1 cellular context compared by ENCODE assay signal in the genomic region with DNA sequence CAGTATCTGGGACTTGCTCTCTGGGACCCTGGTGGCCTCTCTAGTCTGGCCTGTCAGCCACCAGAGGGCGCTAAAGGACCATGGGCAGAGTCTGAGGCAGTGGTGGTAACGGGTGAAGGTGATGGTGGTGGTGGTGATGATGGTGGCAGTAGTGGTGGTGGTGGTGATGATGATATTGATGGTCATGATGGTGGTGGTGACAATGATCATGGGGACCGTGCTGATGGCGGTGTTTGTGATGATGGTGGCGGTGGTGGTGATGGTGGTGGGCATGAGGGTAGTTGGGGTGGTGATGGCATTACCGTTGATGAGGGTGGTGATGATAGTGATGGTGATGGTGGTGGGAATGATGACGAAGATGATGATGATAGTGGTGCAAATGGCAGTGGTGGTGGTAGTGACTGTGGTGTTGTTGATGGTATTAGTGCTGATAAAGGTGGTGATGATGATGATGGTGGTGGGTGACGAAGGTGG.
TF ChIP-seq lines count a peak whose summit lies in the region.

No MANE protein-coding gene starts in this region.

TF ChIP-seq in HEK293, 187 proteins besides CTCF, POLR2A, EP300 and RAD21 (continued from another document):
- TF ChIP-seq, protein P1, sequence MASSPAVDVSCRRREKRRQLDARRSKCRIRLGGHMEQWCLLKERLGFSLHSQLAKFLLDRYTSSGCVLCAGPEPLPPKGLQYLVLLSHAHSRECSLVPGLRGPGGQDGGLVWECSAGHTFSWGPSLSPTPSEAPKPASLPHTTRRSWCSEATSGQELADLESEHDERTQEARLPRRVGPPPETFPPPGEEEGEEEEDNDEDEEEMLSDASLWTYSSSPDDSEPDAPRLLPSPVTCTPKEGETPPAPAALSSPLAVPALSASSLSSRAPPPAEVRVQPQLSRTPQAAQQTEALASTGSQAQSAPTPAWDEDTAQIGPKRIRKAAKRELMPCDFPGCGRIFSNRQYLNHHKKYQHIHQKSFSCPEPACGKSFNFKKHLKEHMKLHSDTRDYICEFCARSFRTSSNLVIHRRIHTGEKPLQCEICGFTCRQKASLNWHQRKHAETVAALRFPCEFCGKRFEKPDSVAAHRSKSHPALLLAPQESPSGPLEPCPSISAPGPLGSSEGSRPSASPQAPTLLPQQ (tag by site-specific recombination; IDR thresholded peaks at IDR 0.05) = no peak
- TF ChIP-seq ZNF707 (tag by site-specific recombination; IDR thresholded peaks at IDR 0.05) = peak; percentile 40; the same call in 1 of the 2 replicates
- no peak for TF ChIP-seq WT1 (tag by site-specific recombination; IDR thresholded peaks at IDR 0.05)
- TF ChIP-seq, protein P2, sequence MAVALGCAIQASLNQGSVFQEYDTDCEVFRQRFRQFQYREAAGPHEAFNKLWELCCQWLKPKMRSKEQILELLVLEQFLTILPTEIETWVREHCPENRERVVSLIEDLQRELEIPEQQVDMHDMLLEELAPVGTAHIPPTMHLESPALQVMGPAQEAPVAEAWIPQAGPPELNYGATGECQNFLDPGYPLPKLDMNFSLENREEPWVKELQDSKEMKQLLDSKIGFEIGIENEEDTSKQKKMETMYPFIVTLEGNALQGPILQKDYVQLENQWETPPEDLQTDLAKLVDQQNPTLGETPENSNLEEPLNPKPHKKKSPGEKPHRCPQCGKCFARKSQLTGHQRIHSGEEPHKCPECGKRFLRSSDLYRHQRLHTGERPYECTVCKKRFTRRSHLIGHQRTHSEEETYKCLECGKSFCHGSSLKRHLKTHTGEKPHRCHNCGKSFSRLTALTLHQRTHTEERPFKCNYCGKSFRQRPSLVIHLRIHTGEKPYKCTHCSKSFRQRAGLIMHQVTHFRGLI (tag by site-specific recombination; IDR thresholded peaks at IDR 0.05) = no peak
- TF ChIP-seq ZBTB21 (tag by site-specific recombination; IDR thresholded peaks at IDR 0.05) = no peak
- TF ChIP-seq EGR2 (tag by site-specific recombination; IDR thresholded peaks at IDR 0.05; ENCODE audit: low read depth) = 0 out of 2 replicates have a peak, but pooled peaks have one; percentile 7
- peak; percentile 72 for TF ChIP-seq HIC1 (tag by site-specific recombination; IDR thresholded peaks at IDR 0.05)
- TF ChIP-seq PBX3 (CRISPR knock-in tag; IDR thresholded peaks at IDR 0.05) = no peak
- TF ChIP-seq, protein P3, sequence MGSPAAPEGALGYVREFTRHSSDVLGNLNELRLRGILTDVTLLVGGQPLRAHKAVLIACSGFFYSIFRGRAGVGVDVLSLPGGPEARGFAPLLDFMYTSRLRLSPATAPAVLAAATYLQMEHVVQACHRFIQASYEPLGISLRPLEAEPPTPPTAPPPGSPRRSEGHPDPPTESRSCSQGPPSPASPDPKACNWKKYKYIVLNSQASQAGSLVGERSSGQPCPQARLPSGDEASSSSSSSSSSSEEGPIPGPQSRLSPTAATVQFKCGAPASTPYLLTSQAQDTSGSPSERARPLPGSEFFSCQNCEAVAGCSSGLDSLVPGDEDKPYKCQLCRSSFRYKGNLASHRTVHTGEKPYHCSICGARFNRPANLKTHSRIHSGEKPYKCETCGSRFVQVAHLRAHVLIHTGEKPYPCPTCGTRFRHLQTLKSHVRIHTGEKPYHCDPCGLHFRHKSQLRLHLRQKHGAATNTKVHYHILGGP (tag by site-specific recombination; IDR thresholded peaks at IDR 0.05) = no peak
- TF ChIP-seq ZNF624 (tag by site-specific recombination; IDR thresholded peaks at IDR 0.05) = no peak
- TF ChIP-seq, protein P4, sequence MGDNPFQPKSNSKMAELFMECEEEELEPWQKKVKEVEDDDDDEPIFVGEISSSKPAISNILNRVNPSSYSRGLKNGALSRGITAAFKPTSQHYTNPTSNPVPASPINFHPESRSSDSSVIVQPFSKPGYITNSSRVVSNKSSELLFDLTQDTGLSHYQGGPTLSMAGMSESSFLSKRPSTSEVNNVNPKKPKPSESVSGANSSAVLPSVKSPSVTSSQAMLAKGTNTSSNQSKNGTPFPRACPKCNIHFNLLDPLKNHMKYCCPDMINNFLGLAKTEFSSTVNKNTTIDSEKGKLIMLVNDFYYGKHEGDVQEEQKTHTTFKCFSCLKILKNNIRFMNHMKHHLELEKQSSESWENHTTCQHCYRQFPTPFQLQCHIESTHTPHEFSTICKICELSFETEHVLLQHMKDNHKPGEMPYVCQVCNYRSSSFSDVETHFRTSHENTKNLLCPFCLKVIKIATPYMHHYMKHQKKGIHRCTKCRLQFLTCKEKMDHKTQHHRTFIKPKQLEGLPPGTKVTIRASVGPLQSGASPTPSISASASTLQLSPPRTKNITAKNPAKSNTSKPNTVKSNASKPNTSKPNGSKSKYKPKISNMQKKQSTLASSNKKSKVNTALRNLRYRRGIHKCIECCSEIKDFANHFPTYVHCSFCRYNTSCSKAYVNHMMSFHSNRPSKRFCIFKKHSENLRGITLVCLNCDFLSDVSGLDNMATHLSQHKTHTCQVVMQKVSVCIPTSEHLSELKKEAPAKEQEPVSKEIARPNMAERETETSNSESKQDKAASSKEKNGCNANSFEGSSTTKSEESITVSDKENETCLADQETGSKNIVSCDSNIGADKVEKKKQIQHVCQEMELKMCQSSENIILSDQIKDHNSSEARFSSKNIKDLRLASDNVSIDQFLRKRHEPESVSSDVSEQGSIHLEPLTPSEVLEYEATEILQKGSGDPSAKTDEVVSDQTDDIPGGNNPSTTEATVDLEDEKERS (tag by site-specific recombination; IDR thresholded peaks at IDR 0.05) = no peak
- no peak for TF ChIP-seq ZNF560 (tag by site-specific recombination; IDR thresholded peaks at IDR 0.05; ENCODE audit: borderline replicate concordance)
- TF ChIP-seq SCRT2 (tag by site-specific recombination; IDR thresholded peaks at IDR 0.05) = no peak
- peak; percentile 89 for TF ChIP-seq ZNF2 (tag by site-specific recombination; IDR thresholded peaks at IDR 0.05)
- peak; percentile 85 for TF ChIP-seq ZNF513 (tag by site-specific recombination; IDR thresholded peaks at IDR 0.05)
- TF ChIP-seq SP3 (tag by site-specific recombination; IDR thresholded peaks at IDR 0.05) = no peak
- TF ChIP-seq ZNF433 (tag by site-specific recombination; IDR thresholded peaks at IDR 0.05; ENCODE audit: low read depth) = no peak
- peak; percentile 91; the same call in 1 of the 2 replicates for TF ChIP-seq ZNF10 (tag by site-specific recombination; IDR thresholded peaks at IDR 0.05)
- TF ChIP-seq ZNF843 (tag by site-specific recombination; IDR thresholded peaks at IDR 0.05) = 0 out of 2 replicates have a peak, but pooled peaks have one; percentile 13
- TF ChIP-seq KLF16 (tag by site-specific recombination; IDR thresholded peaks at IDR 0.05) = no peak
- 0 out of 2 replicates have a peak, but pooled peaks have one; percentile 33 for TF ChIP-seq RBAK (tag by site-specific recombination; IDR thresholded peaks at IDR 0.05)
- TF ChIP-seq, protein P5, sequence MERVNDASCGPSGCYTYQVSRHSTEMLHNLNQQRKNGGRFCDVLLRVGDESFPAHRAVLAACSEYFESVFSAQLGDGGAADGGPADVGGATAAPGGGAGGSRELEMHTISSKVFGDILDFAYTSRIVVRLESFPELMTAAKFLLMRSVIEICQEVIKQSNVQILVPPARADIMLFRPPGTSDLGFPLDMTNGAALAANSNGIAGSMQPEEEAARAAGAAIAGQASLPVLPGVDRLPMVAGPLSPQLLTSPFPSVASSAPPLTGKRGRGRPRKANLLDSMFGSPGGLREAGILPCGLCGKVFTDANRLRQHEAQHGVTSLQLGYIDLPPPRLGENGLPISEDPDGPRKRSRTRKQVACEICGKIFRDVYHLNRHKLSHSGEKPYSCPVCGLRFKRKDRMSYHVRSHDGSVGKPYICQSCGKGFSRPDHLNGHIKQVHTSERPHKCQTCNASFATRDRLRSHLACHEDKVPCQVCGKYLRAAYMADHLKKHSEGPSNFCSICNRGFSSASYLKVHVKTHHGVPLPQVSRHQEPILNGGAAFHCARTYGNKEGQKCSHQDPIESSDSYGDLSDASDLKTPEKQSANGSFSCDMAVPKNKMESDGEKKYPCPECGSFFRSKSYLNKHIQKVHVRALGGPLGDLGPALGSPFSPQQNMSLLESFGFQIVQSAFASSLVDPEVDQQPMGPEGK (tag by site-specific recombination; IDR thresholded peaks at IDR 0.05) = no peak; the same call in 1 of the 2 replicates
- peak; percentile 34; the same call in 1 of the 2 replicates for TF ChIP-seq ZBTB7A (tag by site-specific recombination; IDR thresholded peaks at IDR 0.05; ENCODE audit: low read depth)
TF ChIP-seq in HEK293: peak in this region for 25.
